ENCODE assay signal across 14 cellular contexts in the genomic region with DNA sequence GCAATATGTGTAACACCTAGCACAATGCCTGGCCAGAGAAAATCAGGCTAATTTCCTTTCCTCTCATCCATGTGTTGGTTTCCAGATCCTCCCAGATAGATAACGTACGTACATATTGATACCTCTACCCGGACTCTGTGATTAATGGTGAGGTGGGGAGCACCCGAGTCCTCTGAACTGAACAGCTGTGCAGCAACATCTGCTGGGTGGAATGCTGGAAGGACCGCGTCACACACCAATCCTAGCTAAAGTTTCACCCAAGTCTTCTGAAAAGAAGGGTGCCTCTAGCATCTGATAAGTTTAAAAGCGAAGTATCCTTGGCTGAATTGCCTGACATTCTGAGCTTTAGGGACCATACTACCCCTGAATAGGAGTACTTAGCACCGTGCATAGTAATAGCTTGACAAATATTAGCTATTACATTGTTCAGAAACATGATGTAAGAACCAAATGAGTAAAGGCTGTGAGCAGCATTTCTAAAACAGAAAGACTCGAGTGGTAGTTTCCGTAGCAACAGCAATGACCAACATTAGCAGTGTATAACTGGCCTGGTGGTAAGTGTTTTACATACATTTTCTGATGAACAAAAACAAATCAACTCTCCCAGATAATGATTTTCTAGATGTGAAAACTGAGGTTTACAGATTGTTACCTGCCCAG.
DNase-seq lines count a peak whose midpoint lies in the region; FAIRE-seq and TF ChIP-seq lines count a peak whose summit lies in the region.
"Had no signal": no experiment of that assay in that cellular context is flagged by ENCODE, and none has a peak within 500 bp of the region (broad histone marks: within the 10 kb centered on the region; RNA-seq: fewer than 3 reads in every experiment).

No MANE protein-coding gene starts in this region.

- H3K36me3 Mint-ChIP-seq in astrocyte (ENCODE audit: low read depth, unreplicated experiment), result no peaks in the 10 kb centered on the region
- H3K36me3 Mint-ChIP-seq in type B pancreatic cell, result peaks cover 5% of the 10 kb centered on the region
- H3K36me3 Mint-ChIP-seq: stimulated activated naive B cell treated with anti-CD40 and anti-IgM and Interleukin-4, amounts not matched to agents 10 μg/mL and 1 μg/mL and 100 μg/mL, for 72 hours had no signal

- peaks cover 26% of the 10 kb centered on the region for H3K4me1 Mint-ChIP-seq in astrocyte (ENCODE audit: low read depth, unreplicated experiment)
- H3K4me1 Mint-ChIP-seq in type B pancreatic cell (ENCODE audit: unreplicated experiment), result peaks cover 21% of the 10 kb centered on the region

- H3K27ac ChIP-seq in astrocyte (ENCODE audit: low read depth, low read length), result no peak overlapping the region
- H3K27ac ChIP-seq: ascending aorta had no signal

- peak overlapping the region; percentile 37 for H3K27ac Mint-ChIP-seq in astrocyte (ENCODE audit: unreplicated experiment)
- no peak overlapping the region for H3K27ac Mint-ChIP-seq in type B pancreatic cell
- H3K27ac Mint-ChIP-seq: activated CD4-positive, alpha-beta T cell treated with anti-CD3 and anti-CD28 coated beads for 36 hours; stimulated activated naive B cell treated with anti-CD40 and anti-IgM and Interleukin-4, amounts not matched to agents 10 μg/mL and 1 μg/mL and 100 μg/mL, for 72 hours had no signal

- H3K4me3 Mint-ChIP-seq in astrocyte (ENCODE audit: unreplicated experiment) (no peak overlapping the region), type B pancreatic cell (no peak overlapping the region)
- H3K4me3 Mint-ChIP-seq: activated CD4-positive, alpha-beta T cell treated with anti-CD3 and anti-CD28 coated beads for 36 hours; stimulated activated naive B cell treated with anti-CD40 and anti-IgM and Interleukin-4, amounts not matched to agents 10 μg/mL and 1 μg/mL and 100 μg/mL, for 72 hours had no signal

- H3K36me3 ChIP-seq in astrocyte (ENCODE audit: insufficient read depth, low read length) (no peaks in the 10 kb centered on the region), kidney epithelial cell (ENCODE audit: control insufficient read depth, insufficient read depth, low read length) (no peaks in the 10 kb centered on the region)
- H3K36me3 ChIP-seq: ascending aorta had no signal

- H3K4me1 ChIP-seq in astrocyte (ENCODE audit: insufficient read depth, low read length), result peaks cover 29% of the 10 kb centered on the region
- H3K4me1 ChIP-seq: ascending aorta had no signal

- H3K27me3 ChIP-seq in astrocyte (ENCODE audit: insufficient read depth, low read length) (no peaks in the 10 kb centered on the region), kidney epithelial cell (ENCODE audit: control insufficient read depth, insufficient read depth, low read length) (no peaks in the 10 kb centered on the region)
- H3K27me3 ChIP-seq: ascending aorta had no signal

- H4K20me1 ChIP-seq in astrocyte (ENCODE audit: insufficient read depth, low read length), result no peaks in the 10 kb centered on the region

- H3K4me3 ChIP-seq in astrocyte (ENCODE audit: insufficient read depth, low read depth, low read length) (no peak overlapping the region), kidney epithelial cell (ENCODE audit: low read depth, low read length) (no peak overlapping the region)
- H3K4me3 ChIP-seq: ascending aorta had no signal

- no peaks in the 10 kb centered on the region for H3K9me3 ChIP-seq in astrocyte (ENCODE audit: insufficient read depth, low read depth, low read length)
- H3K9me3 ChIP-seq: ascending aorta had no signal

- FAIRE-seq in astrocyte (lab: Jason Lieb, UNC), result no peak
- FAIRE-seq: endometrium had no signal

- peak overlapping the region; percentile 9 for H3K4me2 ChIP-seq in astrocyte (ENCODE audit: low read length)

- no peak overlapping the region for H3K9ac ChIP-seq in astrocyte (ENCODE audit: low read length)

- peak; percentile 40 for DNase-seq in COR-L47 (lab: John Stamatoyannopoulos, UW)
- DNase-seq in NCI-H1105 treated with DMSO at 0.1 percent for 48 hours (lab: John Stamatoyannopoulos, UW), result peak; percentile 61
- DNase-seq in astrocyte (ENCODE audit: low read depth), result peak; percentile 76
- DNase-seq in kidney epithelial cell (ENCODE audit: low read depth), result peak; percentile 47
- no peak for DNase-seq in mucosa of gallbladder (ENCODE audit: low spot score)
- DNase-seq in type B pancreatic cell (ENCODE audit: extremely low spot score, unreplicated experiment), result no peak
- no peak for DNase-seq in SW 1271 (lab: John Stamatoyannopoulos, UW)
- no peak for DNase-seq in activated CD4-positive, alpha-beta T cell treated with anti-CD3 and anti-CD28 coated beads for 48 hours
- DNase-seq: activated CD4-positive, alpha-beta T cell treated with anti-CD3 and anti-CD28 coated beads for 36 hours; H7; stimulated activated CD4-positive, alpha-beta T cell treated with anti-CD3 and anti-CD28 coated beads, Interleukin-2, amount 100 ng/mL, for 48 hours; stimulated activated naive B cell treated with anti-CD40 and anti-IgM and Interleukin-4, amounts not matched to agents 10 μg/mL and 1 μg/mL and 100 μg/mL, for 72 hours had no signal

- H3K9me3 Mint-ChIP-seq in astrocyte (ENCODE audit: unreplicated experiment), result no peaks in the 10 kb centered on the region
- H3K9me3 Mint-ChIP-seq in type B pancreatic cell, result no peaks in the 10 kb centered on the region
- H3K9me3 Mint-ChIP-seq: stimulated activated naive B cell treated with anti-CD40 and anti-IgM and Interleukin-4, amounts not matched to agents 10 μg/mL and 1 μg/mL and 100 μg/mL, for 72 hours had no signal

- H3K27me3 Mint-ChIP-seq in astrocyte (ENCODE audit: low read depth, unreplicated experiment) (peaks cover 3% of the 10 kb centered on the region), type B pancreatic cell (peaks cover 3% of the 10 kb centered on the region)

- no peak for TF ChIP-seq CTCF in astrocyte (IDR thresholded peaks at IDR 0.05; ENCODE audit: insufficient read depth, low read depth, low read length)
- TF ChIP-seq CTCF in kidney epithelial cell (IDR thresholded peaks at IDR 0.05; ENCODE audit: insufficient read depth, low read length, poor library complexity, severe bottlenecking), result no peak
- no peak for TF ChIP-seq CTCF in type B pancreatic cell (conservative IDR thresholded peaks at IDR 0.05)

- H3K79me2 ChIP-seq in astrocyte (ENCODE audit: insufficient read depth, low read length), result no peaks in the 10 kb centered on the region

- H2AFZ ChIP-seq in astrocyte (ENCODE audit: low read depth, low read length), result no peak overlapping the region

Comparison
In these comparisons a context has a peak if more than half of its experiments do, and no peak if none do; other contexts are left out.
1. DNase-seq: peak in COR-L47 (single experiment), NCI-H1105 treated with DMSO at 0.1 percent for 48 hours (single experiment), astrocyte (single experiment) and kidney epithelial cell (single experiment); none in mucosa of gallbladder (single experiment), type B pancreatic cell (single experiment), SW 1271 (0 of 2) and activated CD4-positive, alpha-beta T cell treated with anti-CD3 and anti-CD28 coated beads for 48 hours (single experiment).